Comparison of ENCODE assay signal across 1 cellular context in the genomic region with DNA sequence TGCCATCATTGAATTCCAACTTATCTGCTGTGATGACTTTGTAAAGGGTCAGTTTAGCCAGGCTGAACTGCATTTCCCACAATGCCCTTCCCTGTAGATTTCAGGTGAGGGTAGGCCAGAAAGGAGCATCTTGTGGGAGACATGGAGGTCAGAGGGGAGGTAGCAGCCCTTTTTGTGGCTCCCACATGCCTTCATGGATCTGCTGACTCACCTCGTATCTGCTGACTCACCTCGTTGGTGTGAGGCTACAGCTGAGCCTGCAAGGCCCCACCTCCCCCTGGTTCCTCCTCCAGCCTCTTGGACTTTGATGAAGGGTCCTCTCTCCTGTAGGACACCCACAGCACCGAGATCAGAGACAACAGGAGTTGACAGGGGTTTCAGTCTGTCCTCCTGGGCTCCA.
TF ChIP-seq lines count a peak whose summit lies in the region.

No MANE protein-coding gene starts in this region.

TF ChIP-seq in H1, 55 proteins besides CTCF, POLR2A, EP300 and RAD21:
- TF ChIP-seq MAFK (IDR thresholded peaks at IDR 0.05; ENCODE audit: low read depth, low read length) (peak; percentile 92), BACH1 (IDR thresholded peaks at IDR 0.05; ENCODE audit: low read length) (peak; percentile 99), JUN (IDR thresholded peaks at IDR 0.05; ENCODE audit: low read depth, low read length) (no peak), TAF1 (IDR thresholded peaks at IDR 0.05; ENCODE audit: low read depth, low read length) (no peak), CEBPB (IDR thresholded peaks at IDR 0.05; ENCODE audit: low read depth, low read length) (no peak), RNF2 (IDR thresholded peaks at IDR 0.05; ENCODE audit: borderline replicate concordance, low read depth, low read length, missing control alignments, poor library complexity, severe bottlenecking) (no peak), KDM1A (IDR thresholded peaks at IDR 0.05; ENCODE audit: borderline replicate concordance, low read length) (no peak), SRF (IDR thresholded peaks at IDR 0.05; ENCODE audit: low read depth, low read length) (no peak), TAF7 (optimal IDR thresholded peaks at IDR 0.05; ENCODE audit: borderline replicate concordance, low read depth, low read length) (no peak)
